8 cellular contexts compared by ENCODE assay signal in the genomic region with DNA sequence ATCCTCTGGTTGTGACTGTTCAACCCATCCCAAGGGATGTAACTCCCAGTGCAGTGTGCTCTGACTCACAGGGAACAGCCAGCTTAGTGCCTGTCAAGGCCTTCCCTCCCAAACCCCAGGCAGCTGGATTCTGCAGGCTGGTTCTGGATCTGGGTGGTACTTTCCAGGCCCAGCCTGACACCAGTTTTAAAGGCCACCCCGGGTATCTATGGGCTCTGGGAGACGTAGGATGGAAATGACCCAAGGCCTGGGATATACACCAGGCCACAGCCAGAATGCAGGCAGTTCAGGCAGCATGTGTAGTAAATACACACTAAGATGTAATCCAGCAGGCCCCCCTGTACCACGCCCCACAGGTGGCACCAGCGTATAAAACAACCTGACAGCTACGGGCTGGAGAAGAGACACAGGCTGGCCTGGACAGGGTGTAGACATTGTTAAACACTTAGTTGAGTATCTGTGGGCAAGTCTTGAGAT.
DNase-seq lines count a peak whose midpoint lies in the region; ATAC-seq lines count a peak whose summit lies in the region.

No MANE protein-coding gene starts in this region.

- H3K9ac ChIP-seq in duodenal mucosa (ENCODE audit: low read depth in 1 of 2, low read length in 2 of 2) = no peak overlapping the region
- peak overlapping the region; percentile 85 for H3K9ac ChIP-seq in skeletal muscle satellite cell (ENCODE audit: low read depth, low read length)

- H3K4me2 ChIP-seq in skeletal muscle satellite cell (ENCODE audit: low read length) = peak overlapping the region; percentile 68

- H3K36me3 ChIP-seq in duodenal mucosa (ENCODE audit: control insufficient read depth in 1 of 2, insufficient read depth in 2 of 2, low read length in 2 of 2) = no peaks in the 10 kb centered on the region
- no peaks in the 10 kb centered on the region for H3K36me3 ChIP-seq in skeletal muscle satellite cell (ENCODE audit: insufficient read depth, low read length)

- H3K9me3 ChIP-seq in duodenal mucosa (ENCODE audit: control insufficient read depth in 1 of 2, low read length in 2 of 2) = no peaks in the 10 kb centered on the region
- no peaks in the 10 kb centered on the region for H3K9me3 ChIP-seq in skeletal muscle satellite cell (replicated peaks; ENCODE audit: low read length)

- H3K9me3 Mint-ChIP-seq in T-cell = no peaks in the 10 kb centered on the region

- H3K4me1 ChIP-seq in duodenal mucosa (ENCODE audit: control insufficient read depth in 1 of 2, insufficient read depth in 2 of 2, low read length in 2 of 2) (peaks cover 17 to 21% of the 10 kb centered on the region in 2 donors), skeletal muscle satellite cell (ENCODE audit: control insufficient read depth, insufficient read depth, low read length) (peaks cover 37% of the 10 kb centered on the region)

- DNase-seq in activated CD4-positive, CD25-positive, alpha-beta regulatory T cell (lab: John Stamatoyannopoulos, UW) = no peak
- DNase-seq in T-cell (peak in 32 of 34 experiments; percentile 2 to 52 (median 25)), NCI-H748 (lab: John Stamatoyannopoulos, UW; ENCODE audit: unreplicated experiment) (no peak), KBM-7 (no peak)

- peak overlapping the region; percentile 96 to 99 for H3K27ac Mint-ChIP-seq in T-cell

- peaks cover 53 to 68% (median 55%) of the 10 kb centered on the region in 3 donors for H3K4me1 Mint-ChIP-seq in T-cell

- no peaks in the 10 kb centered on the region for H3K36me3 Mint-ChIP-seq in T-cell

- in situ Hi-C loops in KBM-7 (cut with MboI; ENCODE audit: low pct_unique_long_range_greater_than_20kb, low sequenced_read_pairs) = no loop called here

- POLR2A ChIA-PET in T-cell (lab: Charles Lee) = interaction anchor here in 1 of 2 donors (0.7 kb wide), 1 partner anchor 226 kb away, joined by 3 read pairs; no protein-coding TSS in a partner anchor

- H3K27me3 ChIP-seq in duodenal mucosa (ENCODE audit: control insufficient read depth in 1 of 2, insufficient read depth in 2 of 2, low read length in 2 of 2) (no peaks in the 10 kb centered on the region), skeletal muscle satellite cell (ENCODE audit: control insufficient read depth, insufficient read depth, low read length) (no peaks in the 10 kb centered on the region)

- ATAC-seq in activated CD4-positive, CD25-positive, alpha-beta regulatory T cell treated with anti-CD3 and anti-CD28 coated beads, Interleukin-2, amount 50 U/mL, for 24 hours = peak; percentile 42 to 50
- ATAC-seq in HG03066 (IDR thresholded peaks at IDR 0.05; ENCODE audit: low read depth, unreplicated experiment) (peak; percentile 42), T-cell (replicated peaks in 1 of 4) (peak; percentile 35 to 69 (median 44))

- peak overlapping the region; percentile 72 to 81 (median 72) for H3K4me3 Mint-ChIP-seq in T-cell

- H3K27me3 Mint-ChIP-seq in T-cell = no peaks in the 10 kb centered on the region

- H3K27ac ChIP-seq in duodenal mucosa (ENCODE audit: low read depth, low read length) = peak overlapping the region; percentile 26

- no peak overlapping the region for H3K4me3 ChIP-seq in duodenal mucosa (ENCODE audit: low read depth in 1 of 2, low read length in 2 of 2)
- peak overlapping the region; percentile 43 for H3K4me3 ChIP-seq in skeletal muscle satellite cell (ENCODE audit: low read length)

- CTCF ChIA-PET in T-cell (lab: Charles Lee) = interaction anchor here in 1 of 2 donors (1.0 to 2.0 kb wide), 3 partner anchors 42 to 181 kb away, joined by 3 to 10 read pairs (median 4); no protein-coding TSS in a partner anchor

Comparison
In these comparisons a context has a peak if more than half of its experiments do, and no peak if none do; other contexts are left out.
1. DNase-seq: peak in T-cell (32 of 34); none in activated CD4-positive, CD25-positive, alpha-beta regulatory T cell (0 of 4), NCI-H748 (single experiment) and KBM-7 (single experiment).
2. Peak in every context shown above with its lines, with median percentiles within 50 percentile points of each other: ATAC-seq.